Comparison of ENCODE assay signal across 1 cellular context in genomic region chr10:86399879-86400704, GRCh38.
TF ChIP-seq lines count a peak whose summit lies in the region.

No MANE protein-coding gene starts in this region.

TF ChIP-seq in H1, 55 proteins besides CTCF, POLR2A, EP300 and RAD21 (continued from another document):
- TF ChIP-seq E2F6 (IDR thresholded peaks at IDR 0.05) (peak; percentile 54; the same call in 1 of the 2 replicates), BACH1 (IDR thresholded peaks at IDR 0.05; ENCODE audit: low read length) (0 out of 2 replicates have a peak, but pooled peaks have one; percentile 24), SP2 (IDR thresholded peaks at IDR 0.05; ENCODE audit: low read length) (no peak), MAX (IDR thresholded peaks at IDR 0.05) (peak; percentile 54), CREB1 (IDR thresholded peaks at IDR 0.05) (peak; percentile 80), PHF8 (conservative IDR thresholded peaks at IDR 0.05; ENCODE audit: low read depth, low read length) (peak; percentile 59), SP4 (IDR thresholded peaks at IDR 0.05; ENCODE audit: low read length) (no peak), RXRA (IDR thresholded peaks at IDR 0.05; ENCODE audit: insufficient read depth, low read depth, low read length) (0 out of 2 replicates have a peak, but pooled peaks have one; percentile 40), EGR1 (IDR thresholded peaks at IDR 0.05; ENCODE audit: borderline replicate concordance, low read depth, low read length) (no peak), CTBP2 (IDR thresholded peaks at IDR 0.05; ENCODE audit: borderline replicate concordance, insufficient read depth, insufficient read length, low read length) (peak; percentile 28), TAF1 (IDR thresholded peaks at IDR 0.05; ENCODE audit: low read depth, low read length) (peak; percentile 50; the same call in 1 of the 2 replicates), GTF2F1 (IDR thresholded peaks at IDR 0.05; ENCODE audit: borderline replicate concordance, low read depth, low read length) (no peak), SP1 (IDR thresholded peaks at IDR 0.05; ENCODE audit: low read depth, low read length) (no peak), RBBP5 (IDR thresholded peaks at IDR 0.05; ENCODE audit: borderline replicate concordance, low read depth, low read length) (peak; percentile 89; the same call in 1 of the 2 replicates), KDM4A (IDR thresholded peaks at IDR 0.05; ENCODE audit: low read depth, low read length, severe bottlenecking) (peak; percentile 85), SIN3A (conservative IDR thresholded peaks at IDR 0.05 in 1 of 2, IDR thresholded peaks at IDR 0.05 in 1 of 2; ENCODE audit: low read depth in 1 of 2, low read length in 2 of 2) (peak in 1 of 2 experiments; percentile 42; a peak in 2 of 4 replicates), TEAD4 (IDR thresholded peaks at IDR 0.05; ENCODE audit: low read depth, low read length) (peak; percentile 91), TBP (IDR thresholded peaks at IDR 0.05; ENCODE audit: low read depth, low read length) (peak; percentile 45; the same call in 1 of the 2 replicates), HDAC2 (IDR thresholded peaks at IDR 0.05; ENCODE audit: borderline replicate concordance in 1 of 2, low read depth in 2 of 2, low read length in 2 of 2) (peak; percentile 52 to 90; a peak in 2 of 4 replicates), NANOG (IDR thresholded peaks at IDR 0.05; ENCODE audit: insufficient read depth, low read depth, low read length, poor library complexity, severe bottlenecking) (peak; percentile 10)
TF ChIP-seq in H1: peak in this region for 16.
